ENCODE assay signal across 8 cellular contexts in genomic region chr1:225651872-225652725, GRCh38. TPM values are rescaled to one million over a fixed set of nuclear protein-coding genes. Genes with fewer than 3 reads are reported as not detected.
DNase-seq lines count a peak whose midpoint lies in the region; ATAC-seq and TF ChIP-seq lines count a peak whose summit lies in the region.

No MANE protein-coding gene starts in this region.

- peak; percentile 62 for DNase-seq in A673 (ENCODE audit: low spot score)
- DNase-seq in NCI-H82 treated with DMSO at 0.1 percent for 48 hours (lab: John Stamatoyannopoulos, UW; ENCODE audit: unreplicated experiment) = peak; percentile 85
- peak; percentile 60 for DNase-seq in colonic mucosa
- DNase-seq in medulla oblongata (ENCODE audit: extremely low spot score) = peak; percentile 49
- DNase-seq in upper lobe of left lung = peak in 1 of 2 donors; percentile 87
- DNase-seq in middle frontal gyrus (ENCODE audit: extremely low spot score, low spot score) = no peak
- DNase-seq in GM13976 (ENCODE audit: low spot score) = no peak

- POLR2A ChIA-PET in A673 (lab: Charles Lee; ENCODE audit: low non-redundant PET) = interaction anchor here (0.6 to 0.7 kb wide), 4 partner anchors 95 to 344 kb away, joined by 7 to 9 read pairs (median 7); no protein-coding TSS in a partner anchor

- H3K36me3 ChIP-seq in A673 (ENCODE audit: insufficient read depth, low read length, poor library complexity, severe bottlenecking) (no peaks in the 10 kb centered on the region), colonic mucosa (no peaks in the 10 kb centered on the region), upper lobe of left lung (no peaks in the 10 kb centered on the region)

- TSS peak; percentile 50 for BruUV-seq in A673 (replicated peaks; lab: Mats Ljungman, UMichigan)

- H3K27ac ChIP-seq in A673 (ENCODE audit: low read depth, low read length, poor library complexity, severe bottlenecking) (peak overlapping the region; percentile 96), colonic mucosa (peak overlapping the region; percentile 86), upper lobe of left lung (peak overlapping the region; percentile 95 to 98 (median 96))

- peaks cover 33% of the 10 kb centered on the region for H3K4me1 ChIP-seq in A673 (ENCODE audit: insufficient read depth, low read length, poor library complexity, severe bottlenecking)
- H3K4me1 ChIP-seq in colonic mucosa = no peaks in the 10 kb centered on the region
- H3K4me1 ChIP-seq in upper lobe of left lung = peaks cover 4 to 51% (median 23%) of the 10 kb centered on the region in 4 donors

- CTCF ChIA-PET in A673 (lab: Charles Lee) = no interaction called here

- ATAC-seq in GM19395 (IDR thresholded peaks at IDR 0.05; ENCODE audit: unreplicated experiment) (peak; percentile 16), upper lobe of left lung (ENCODE audit: low FRiP score in 2 of 2) (peak in 1 of 2 donors; percentile 1)

- 2 to 3% methylated on average over 37 to 45 of the region's 45 CpGs for WGBS in upper lobe of left lung, 2 donors

- peak overlapping the region; percentile 85 for H3K4me3 ChIP-seq in A673 (ENCODE audit: low read depth, low read length, poor library complexity, severe bottlenecking)
- H3K4me3 ChIP-seq in colonic mucosa = peak overlapping the region; percentile 85
- peak overlapping the region; percentile 76 to 94 (median 88) for H3K4me3 ChIP-seq in upper lobe of left lung

- H3K9ac ChIP-seq in colonic mucosa (ENCODE audit: low read depth in 2 of 2, low read length in 2 of 2) = peak overlapping the region; percentile 74 to 95

- no peak for TF ChIP-seq POLR2A in upper lobe of left lung (IDR thresholded peaks at IDR 0.05)

- intact Hi-C loops in A673 (cut with micrococcal nuclease; ENCODE audit: unreplicated experiment) (loop anchor here (5.0 to 10.0 kb wide), 2 partner anchors 97 to 175 kb away; no protein-coding TSS in a partner anchor), colonic mucosa (cut with DNase I) (loop anchor here (5.0 to 10.0 kb wide), 2 partner anchors 120 to 167 kb away; no protein-coding TSS in a partner anchor)

- H3K9me3 ChIP-seq in A673 (ENCODE audit: low read depth, low read length, poor library complexity, severe bottlenecking) (no peaks in the 10 kb centered on the region), colonic mucosa (no peaks in the 10 kb centered on the region), upper lobe of left lung (no peaks in the 10 kb centered on the region)

- TF ChIP-seq EP300 in upper lobe of left lung (IDR thresholded peaks at IDR 0.05) = no peak

- H3K27me3 ChIP-seq in A673 (replicated peaks; ENCODE audit: insufficient read depth, low read depth, low read length, poor library complexity) (no peaks in the 10 kb centered on the region), colonic mucosa (no peaks in the 10 kb centered on the region), upper lobe of left lung (no peaks in the 10 kb centered on the region)

- in situ Hi-C loops in GM13976 (cut with MboI; ENCODE audit: low sequenced_read_pairs, unreplicated experiment) = no loop called here

- TF ChIP-seq CTCF in A673 (conservative IDR thresholded peaks at IDR 0.05; ENCODE audit: low read depth, low read length) (no peak), colonic mucosa (IDR thresholded peaks at IDR 0.05) (no peak), upper lobe of left lung (IDR thresholded peaks at IDR 0.05) (no peak), GM13976 (IDR thresholded peaks at IDR 0.05; ENCODE audit: borderline replicate concordance, control extremely low read depth, extremely low read depth, insufficient read depth, missing control alignments) (no peak)

RNA-seq across cellular contexts. Expression of gene ENAH, which starts 0.8 kb away (rescaled TPM):
- total RNA-seq in A673 (2021) (171 and 186 TPM in 2 replicates), colonic mucosa (10 to 100 TPM; 43.5 to 63.7 TPM), upper lobe of left lung (10 to 100 TPM; 10.5 to 70.3 (median 33.8) TPM)

Comparison
In these comparisons a context has a peak if more than half of its experiments do, and no peak if none do; other contexts are left out.
1. DNase-seq: peak in A673 (single experiment), NCI-H82 treated with DMSO at 0.1 percent for 48 hours (single experiment), colonic mucosa (single experiment) and medulla oblongata (single experiment); none in middle frontal gyrus (single experiment) and GM13976 (single experiment).
2. Peak in every context shown above with its lines, with median percentiles within 50 percentile points of each other: H3K27ac ChIP-seq and H3K4me3 ChIP-seq.